16 cellular contexts compared by ENCODE assay signal in the genomic region with DNA sequence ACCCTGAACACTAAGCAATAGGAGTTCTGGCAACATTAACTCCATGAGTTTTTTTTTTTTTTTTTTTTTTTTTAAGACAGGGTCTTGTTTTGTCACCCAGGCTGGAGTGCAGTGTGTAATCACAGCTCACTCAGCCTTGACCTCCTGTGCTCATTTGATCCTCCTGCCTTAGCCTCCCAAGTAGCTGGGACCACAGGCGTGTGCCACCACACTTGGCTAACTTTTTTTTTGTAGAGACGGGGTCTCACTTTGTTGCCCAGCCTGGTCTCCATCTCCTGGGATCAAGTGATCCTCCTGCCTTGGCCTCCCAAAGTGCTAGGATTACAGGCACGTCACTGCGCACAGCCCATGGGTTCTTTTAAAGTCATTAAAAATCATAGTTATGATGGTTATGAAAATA. TPM values are rescaled to one million over a fixed set of nuclear protein-coding genes. Genes with fewer than 3 reads are reported as not detected.
DNase-seq lines count a peak whose midpoint lies in the region; ATAC-seq, FAIRE-seq and TF ChIP-seq lines count a peak whose summit lies in the region.
"Had no signal": no experiment of that assay in that cellular context is flagged by ENCODE, and none has a peak within 500 bp of the region (broad histone marks: within the 10 kb centered on the region; RNA-seq: fewer than 3 reads in every experiment).

No MANE protein-coding gene starts in this region.

- H3K9me3 ChIP-seq in CD8-positive, alpha-beta T cell (ENCODE audit: low read length), result no peaks in the 10 kb centered on the region
- no peaks in the 10 kb centered on the region for H3K9me3 ChIP-seq in naive thymus-derived CD4-positive, alpha-beta T cell (ENCODE audit: control insufficient read depth in 2 of 3, low read length in 3 of 3)
- H3K9me3 ChIP-seq: esophagus muscularis mucosa had no signal

- peak overlapping the region; percentile 87 for H3K4me3 ChIP-seq in CD8-positive, alpha-beta T cell (ENCODE audit: low read depth, low read length)
- peak overlapping the region; percentile 96 for H3K4me3 ChIP-seq in naive thymus-derived CD4-positive, alpha-beta T cell (ENCODE audit: low read length)
- H3K4me3 ChIP-seq: esophagus muscularis mucosa had no signal

- H3K4me1 ChIP-seq in CD8-positive, alpha-beta T cell (ENCODE audit: insufficient read depth, low read length), result peaks cover 19% of the 10 kb centered on the region
- peaks cover 11 to 20% of the 10 kb centered on the region in 2 donors for H3K4me1 ChIP-seq in naive thymus-derived CD4-positive, alpha-beta T cell (ENCODE audit: control insufficient read depth in 2 of 2, insufficient read depth in 2 of 2, low read length in 2 of 2)
- H3K4me1 ChIP-seq: esophagus muscularis mucosa had no signal

- H3K27me3 ChIP-seq in CD8-positive, alpha-beta T cell (ENCODE audit: insufficient read depth, low read length), result no peaks in the 10 kb centered on the region
- no peaks in the 10 kb centered on the region for H3K27me3 ChIP-seq in naive thymus-derived CD4-positive, alpha-beta T cell (ENCODE audit: control insufficient read depth in 2 of 2, insufficient read depth in 2 of 2, low read length in 2 of 2)
- H3K27me3 ChIP-seq: esophagus muscularis mucosa had no signal

- peak; percentile 52 for FAIRE-seq in GM18507 (lab: Jason Lieb, UNC)
- FAIRE-seq: colon had no signal

- DNase-seq in CD8-positive, alpha-beta T cell, result no peak
- DNase-seq in GM18507 (ENCODE audit: extremely low spot score, insufficient read length, low read depth) (no peak), NCI-H82 (lab: John Stamatoyannopoulos, UW) (no peak), left ventricle myocardium superior (no peak)
- no peak for DNase-seq in activated CD4-positive, alpha-beta memory T cell treated with anti-CD3 and anti-CD28 coated beads, Interleukin-2, amount 10 ng/mL, durations not matched to agents 7 days and 5 days
- no peak for DNase-seq in naive thymus-derived CD4-positive, alpha-beta T cell
- DNase-seq: left cardiac atrium, NCI-H1694 treated with DMSO at 0.1 percent for 48 hours, NCI-H524, T1000 had no signal

- CTCF ChIA-PET in CD8-positive, alpha-beta T cell (lab: Charles Lee), result interaction anchor here (1.0 to 1.7 kb wide), 5 partner anchors 27 to 114 kb away, joined by 3 to 5 read pairs (median 4); no protein-coding TSS in a partner anchor
- CTCF ChIA-PET in activated CD4-positive, alpha-beta memory T cell treated with anti-CD3 and anti-CD28 coated beads, Interleukin-2, amount 10 ng/mL, durations not matched to agents 7 days and 5 days (lab: Charles Lee), result interaction anchor here (0.7 to 2.4 kb wide), 3 partner anchors 10 to 30 kb away, joined by 3 to 6 read pairs (median 5); no protein-coding TSS in a partner anchor
- CTCF ChIA-PET in naive thymus-derived CD4-positive, alpha-beta T cell (lab: Charles Lee), result interaction anchor here (0.7 to 1.1 kb wide), 3 partner anchors 11 to 108 kb away, joined by 3 to 5 read pairs (median 3); no protein-coding TSS in a partner anchor

- POLR2A ChIA-PET in CD8-positive, alpha-beta T cell (lab: Charles Lee), result interaction anchor here (4.6 to 14.7 kb wide), 3 partner anchors 7 to 34 kb away, joined by 21 to 210 read pairs (median 207); partner anchors contain the start of gene RHOH
- POLR2A ChIA-PET in activated CD4-positive, alpha-beta memory T cell treated with anti-CD3 and anti-CD28 coated beads, Interleukin-2, amount 10 ng/mL, durations not matched to agents 7 days and 5 days (lab: Charles Lee), result interaction anchor here (0.6 to 15.0 kb wide), 10 partner anchors 5 to 146 kb away, joined by 3 to 403 read pairs (median 9); partner anchors contain the start of genes N4BP2 and RHOH
- POLR2A ChIA-PET in naive thymus-derived CD4-positive, alpha-beta T cell (lab: Charles Lee), result interaction anchor here (0.6 to 7.7 kb wide), 12 partner anchors 8 to 111 kb away, joined by 3 to 90 read pairs (median 4); no protein-coding TSS in a partner anchor

- TF ChIP-seq CTCF in CD8-positive, alpha-beta T cell (IDR thresholded peaks at IDR 0.05), result no peak

- no peaks in the 10 kb centered on the region for H3K27me3 Mint-ChIP-seq in CD8-positive, alpha-beta T cell (ENCODE audit: low read depth)
- no peaks in the 10 kb centered on the region for H3K27me3 Mint-ChIP-seq in activated CD4-positive, alpha-beta memory T cell treated with anti-CD3 and anti-CD28 coated beads, Interleukin-2, amount 10 ng/mL, durations not matched to agents 7 days and 5 days
- peaks cover 0 to 5% (median 0%) of the 10 kb centered on the region in 5 donors for H3K27me3 Mint-ChIP-seq in naive thymus-derived CD4-positive, alpha-beta T cell

- peaks cover 43% of the 10 kb centered on the region for H3K4me1 Mint-ChIP-seq in CD8-positive, alpha-beta T cell (ENCODE audit: low read depth)
- peaks cover 41% of the 10 kb centered on the region for H3K4me1 Mint-ChIP-seq in activated CD4-positive, alpha-beta memory T cell treated with anti-CD3 and anti-CD28 coated beads, Interleukin-2, amount 10 ng/mL, durations not matched to agents 7 days and 5 days
- peaks cover 39 to 59% (median 47%) of the 10 kb centered on the region in 7 donors for H3K4me1 Mint-ChIP-seq in naive thymus-derived CD4-positive, alpha-beta T cell

- intact Hi-C loops in CD8-positive, alpha-beta T cell (cut with DNase I, micrococcal nuclease), result loop anchor here in 1 of 2 experiments (1.0 to 5.0 kb wide), 4 partner anchors 7 to 225 kb away; partner anchors contain the start of gene PDS5A
- intact Hi-C loops in naive thymus-derived CD4-positive, alpha-beta T cell (cut with micrococcal nuclease), result loop anchor here (2.0 to 5.0 kb wide), 4 partner anchors 13 to 505 kb away; partner anchors contain the start of gene UBE2K (in 1 of the 2)
- intact Hi-C loops in left ventricle myocardium superior (cut with micrococcal nuclease), result no loop called here

- no peak for ATAC-seq in CD8-positive, alpha-beta T cell
- ATAC-seq in naive thymus-derived CD4-positive, alpha-beta T cell, result no peak
- ATAC-seq in GM18511 (IDR thresholded peaks at IDR 0.05; ENCODE audit: unreplicated experiment), result no peak
- ATAC-seq in left ventricle myocardium superior, result no peak
- ATAC-seq in GM19455 (IDR thresholded peaks at IDR 0.05; ENCODE audit: unreplicated experiment), result no peak
- ATAC-seq: left cardiac atrium had no signal

- peak overlapping the region; percentile 100 for H3K4me3 Mint-ChIP-seq in CD8-positive, alpha-beta T cell
- H3K4me3 Mint-ChIP-seq in activated CD4-positive, alpha-beta memory T cell treated with anti-CD3 and anti-CD28 coated beads, Interleukin-2, amount 10 ng/mL, durations not matched to agents 7 days and 5 days, result peak overlapping the region; percentile 97
- H3K4me3 Mint-ChIP-seq in naive thymus-derived CD4-positive, alpha-beta T cell, result peak overlapping the region; percentile 96 to 100 (median 99)

- peak overlapping the region; percentile 100 for H3K27ac Mint-ChIP-seq in CD8-positive, alpha-beta T cell
- H3K27ac Mint-ChIP-seq in activated CD4-positive, alpha-beta memory T cell treated with anti-CD3 and anti-CD28 coated beads, Interleukin-2, amount 10 ng/mL, durations not matched to agents 7 days and 5 days, result peak overlapping the region; percentile 99
- peak overlapping the region; percentile 98 to 100 (median 99) for H3K27ac Mint-ChIP-seq in naive thymus-derived CD4-positive, alpha-beta T cell

- H3K36me3 ChIP-seq in CD8-positive, alpha-beta T cell (ENCODE audit: insufficient read depth, low read length), result peaks cover 8% of the 10 kb centered on the region
- H3K36me3 ChIP-seq in naive thymus-derived CD4-positive, alpha-beta T cell (ENCODE audit: control insufficient read depth in 2 of 3, insufficient read depth in 3 of 3, low read length in 3 of 3), result peaks cover 0 to 27% (median 5%) of the 10 kb centered on the region in 3 experiments
- H3K36me3 ChIP-seq: esophagus muscularis mucosa had no signal

- H3K9me3 Mint-ChIP-seq in CD8-positive, alpha-beta T cell, result no peaks in the 10 kb centered on the region
- no peaks in the 10 kb centered on the region for H3K9me3 Mint-ChIP-seq in activated CD4-positive, alpha-beta memory T cell treated with anti-CD3 and anti-CD28 coated beads, Interleukin-2, amount 10 ng/mL, durations not matched to agents 7 days and 5 days
- H3K9me3 Mint-ChIP-seq in naive thymus-derived CD4-positive, alpha-beta T cell, result peaks cover 0 to 3% (median 0%) of the 10 kb centered on the region in 11 donors

- H3K27ac ChIP-seq in CD8-positive, alpha-beta T cell (ENCODE audit: low read depth, low read length), result peak overlapping the region; percentile 89
- peak overlapping the region; percentile 100 for H3K27ac ChIP-seq in naive thymus-derived CD4-positive, alpha-beta T cell (ENCODE audit: low read depth, low read length)
- H3K27ac ChIP-seq: C4-2B, esophagus muscularis mucosa had no signal

- peaks cover 88% of the 10 kb centered on the region for H3K36me3 Mint-ChIP-seq in CD8-positive, alpha-beta T cell
- H3K36me3 Mint-ChIP-seq in activated CD4-positive, alpha-beta memory T cell treated with anti-CD3 and anti-CD28 coated beads, Interleukin-2, amount 10 ng/mL, durations not matched to agents 7 days and 5 days (ENCODE audit: low read depth), result peaks cover 91% of the 10 kb centered on the region
- peaks cover 15 to 76% (median 67%) of the 10 kb centered on the region in 5 donors for H3K36me3 Mint-ChIP-seq in naive thymus-derived CD4-positive, alpha-beta T cell

RNA-seq across cellular contexts. Expression of gene RHOH, which starts 5.1 kb away (rescaled TPM):
- total RNA-seq in CD8-positive, alpha-beta T cell, result 100 to 1,000 TPM; 533 to 539 TPM
- 100 to 1,000 TPM; 125 to 126 TPM for total RNA-seq in activated CD4-positive, alpha-beta memory T cell treated with anti-CD3 and anti-CD28 coated beads, Interleukin-2, amount 10 ng/mL, durations not matched to agents 7 days and 5 days
- total RNA-seq in naive thymus-derived CD4-positive, alpha-beta T cell, result 100 to 1,000 TPM; 160 to 370 (median 250) TPM
- polyA plus RNA-seq in naive thymus-derived CD4-positive, alpha-beta T cell, result 100 to 1,000 TPM; 393 to 479 TPM
- 0.67 TPM for total RNA-seq in left ventricle myocardium superior
- total RNA-seq: RPMI7951 had no signal

Comparison
In these comparisons a context has a peak if more than half of its experiments do, and no peak if none do; other contexts are left out.
1. RNA of gene RHOH, which starts 5.1 kb away (total RNA-seq): 533 to 539 TPM in CD8-positive, alpha-beta T cell, 160 to 370 TPM in naive thymus-derived CD4-positive, alpha-beta T cell and 125 to 126 TPM in activated CD4-positive, alpha-beta memory T cell treated with anti-CD3 and anti-CD28 coated beads, Interleukin-2, amount 10 ng/mL, durations not matched to agents 7 days and 5 days; 0.67 TPM in left ventricle myocardium superior (single experiment); every median in the first group is over 10 times any median in the second.
2. Peak in every context shown above with its lines, with median percentiles within 50 percentile points of each other: H3K27ac Mint-ChIP-seq and H3K4me3 Mint-ChIP-seq.